In genomic region chr5:111453290-111453689, GRCh38 we compare ENCODE assay signal across 16 cellular contexts. TPM values are rescaled to one million over a fixed set of nuclear protein-coding genes. Genes with fewer than 3 reads are reported as not detected.
DNase-seq lines count a peak whose midpoint lies in the region; ATAC-seq, FAIRE-seq and TF ChIP-seq lines count a peak whose summit lies in the region.
"Had no signal": no experiment of that assay in that cellular context is flagged by ENCODE, and none has a peak within 500 bp of the region (broad histone marks: within the 10 kb centered on the region; RNA-seq: fewer than 3 reads in every experiment).

No MANE protein-coding gene starts in this region.

- FAIRE-seq in kidney (lab: Jason Lieb, UNC), result no peak
- FAIRE-seq: TTC549 had no signal

- H3K9me3 ChIP-seq in colonic mucosa, result no peaks in the 10 kb centered on the region
- no peaks in the 10 kb centered on the region for H3K9me3 ChIP-seq in kidney (ENCODE audit: control insufficient read depth in 1 of 2, low read length in 2 of 2)
- H3K9me3 ChIP-seq: uterus had no signal

- H3K36me3 Mint-ChIP-seq in stimulated activated naive CD8-positive, alpha-beta T cell treated with anti-CD3 and anti-CD28 coated beads, Interleukin-15, Interleukin-2, amounts not matched to agents 100 ng/mL and 50 ng/mL, for 24 hours (ENCODE audit: low read depth), result peaks cover 26% of the 10 kb centered on the region
- H3K36me3 Mint-ChIP-seq in T-cell (peaks cover 55% of the 10 kb centered on the region), type B pancreatic cell (no peaks in the 10 kb centered on the region)

- no peak for ATAC-seq in stimulated activated naive CD8-positive, alpha-beta T cell treated with anti-CD3 and anti-CD28 coated beads, Interleukin-15, amount 100 ng/mL, for 72 hours
- ATAC-seq in T-cell (replicated peaks in 1 of 4), result no peak

- no peaks in the 10 kb centered on the region for H3K9me3 Mint-ChIP-seq in stimulated activated naive CD8-positive, alpha-beta T cell treated with anti-CD3 and anti-CD28 coated beads, Interleukin-15, Interleukin-2, amounts not matched to agents 100 ng/mL and 50 ng/mL, for 24 hours
- H3K9me3 Mint-ChIP-seq in stimulated activated naive CD8-positive, alpha-beta T cell treated with anti-CD3 and anti-CD28 coated beads, Interleukin-15, amount 100 ng/mL, for 72 hours, result no peaks in the 10 kb centered on the region
- no peaks in the 10 kb centered on the region for H3K9me3 Mint-ChIP-seq in T-cell
- H3K9me3 Mint-ChIP-seq in type B pancreatic cell, result no peaks in the 10 kb centered on the region
- H3K9me3 Mint-ChIP-seq: endodermal cell had no signal

- H3K36me3 ChIP-seq in colonic mucosa (no peaks in the 10 kb centered on the region), kidney (ENCODE audit: control insufficient read depth in 1 of 2, insufficient read depth in 2 of 2, low read length in 2 of 2) (no peaks in the 10 kb centered on the region)
- H3K36me3 ChIP-seq: uterus had no signal

- H3K4me3 ChIP-seq in colonic mucosa (no peak overlapping the region), kidney (ENCODE audit: low read length in 2 of 2) (no peak overlapping the region)
- H3K4me3 ChIP-seq: uterus had no signal

- H3K4me3 Mint-ChIP-seq in stimulated activated naive CD8-positive, alpha-beta T cell treated with anti-CD3 and anti-CD28 coated beads, Interleukin-15, Interleukin-2, amounts not matched to agents 100 ng/mL and 50 ng/mL, for 24 hours, result no peak overlapping the region
- H3K4me3 Mint-ChIP-seq in stimulated activated naive CD8-positive, alpha-beta T cell treated with anti-CD3 and anti-CD28 coated beads, Interleukin-15, amount 100 ng/mL, for 72 hours, result no peak overlapping the region
- H3K4me3 Mint-ChIP-seq in T-cell (no peak overlapping the region), type B pancreatic cell (peak overlapping the region; percentile 2)
- H3K4me3 Mint-ChIP-seq: B cell, endodermal cell had no signal

- H3K4me1 ChIP-seq in colonic mucosa, result no peaks in the 10 kb centered on the region
- no peaks in the 10 kb centered on the region for H3K4me1 ChIP-seq in kidney (ENCODE audit: control insufficient read depth in 1 of 2, insufficient read depth in 1 of 2, low read depth in 1 of 2, low read length in 2 of 2)

- H3K27ac ChIP-seq in colonic mucosa (no peak overlapping the region), kidney (ENCODE audit: low read depth in 2 of 2, low read length in 2 of 2) (no peak overlapping the region)

- no peaks in the 10 kb centered on the region for H3K27me3 Mint-ChIP-seq in stimulated activated naive CD8-positive, alpha-beta T cell treated with anti-CD3 and anti-CD28 coated beads, Interleukin-15, Interleukin-2, amounts not matched to agents 100 ng/mL and 50 ng/mL, for 24 hours
- H3K27me3 Mint-ChIP-seq in stimulated activated naive CD8-positive, alpha-beta T cell treated with anti-CD3 and anti-CD28 coated beads, Interleukin-15, amount 100 ng/mL, for 72 hours, result no peaks in the 10 kb centered on the region
- no peaks in the 10 kb centered on the region for H3K27me3 Mint-ChIP-seq in T-cell
- no peaks in the 10 kb centered on the region for H3K27me3 Mint-ChIP-seq in type B pancreatic cell
- H3K27me3 Mint-ChIP-seq: B cell had no signal

- CTCF ChIA-PET in T-cell (lab: Charles Lee), result interaction anchor here in 1 of 2 donors (0.6 kb wide), 1 partner anchor 1417 kb away, joined by 3 read pairs; no protein-coding TSS in a partner anchor

- H3K9ac ChIP-seq in colonic mucosa (ENCODE audit: low read depth in 2 of 2, low read length in 2 of 2), result no peak overlapping the region
- H3K9ac ChIP-seq in kidney (ENCODE audit: low read length in 2 of 2), result no peak overlapping the region

- H3K27ac Mint-ChIP-seq in stimulated activated naive CD8-positive, alpha-beta T cell treated with anti-CD3 and anti-CD28 coated beads, Interleukin-15, Interleukin-2, amounts not matched to agents 100 ng/mL and 50 ng/mL, for 24 hours, result peak overlapping the region; percentile 14
- peak overlapping the region in 1 of 2 donors; percentile 82 for H3K27ac Mint-ChIP-seq in stimulated activated naive CD8-positive, alpha-beta T cell treated with anti-CD3 and anti-CD28 coated beads, Interleukin-15, amount 100 ng/mL, for 72 hours
- H3K27ac Mint-ChIP-seq in T-cell, result peak overlapping the region; percentile 3 to 29
- peak overlapping the region; percentile 65 for H3K27ac Mint-ChIP-seq in type B pancreatic cell
- H3K27ac Mint-ChIP-seq: B cell, endodermal cell had no signal

- TF ChIP-seq CTCF in type B pancreatic cell (conservative IDR thresholded peaks at IDR 0.05) (no peak), colonic mucosa (IDR thresholded peaks at IDR 0.05) (no peak), kidney (IDR thresholded peaks at IDR 0.05; ENCODE audit: borderline replicate concordance, extremely low read depth, insufficient read depth) (no peak)

- POLR2A ChIA-PET in T-cell (lab: Charles Lee), result interaction anchor here in 1 of 2 donors (0.6 kb wide), 1 partner anchor 1525 kb away, joined by 3 read pairs; no protein-coding TSS in a partner anchor

- no peaks in the 10 kb centered on the region for H3K27me3 ChIP-seq in colonic mucosa
- H3K27me3 ChIP-seq: uterus had no signal

- intact Hi-C loops in colonic mucosa (cut with DNase I), result no loop called here
- intact Hi-C loops in kidney (cut with DNase I), result no loop called here

- H3K4me1 Mint-ChIP-seq in stimulated activated naive CD8-positive, alpha-beta T cell treated with anti-CD3 and anti-CD28 coated beads, Interleukin-15, Interleukin-2, amounts not matched to agents 100 ng/mL and 50 ng/mL, for 24 hours (ENCODE audit: low read depth), result no peaks in the 10 kb centered on the region
- no peaks in the 10 kb centered on the region for H3K4me1 Mint-ChIP-seq in stimulated activated naive CD8-positive, alpha-beta T cell treated with anti-CD3 and anti-CD28 coated beads, Interleukin-15, amount 100 ng/mL, for 72 hours
- peaks cover 6 to 19% (median 17%) of the 10 kb centered on the region in 3 donors for H3K4me1 Mint-ChIP-seq in T-cell
- peaks cover 16% of the 10 kb centered on the region for H3K4me1 Mint-ChIP-seq in type B pancreatic cell (ENCODE audit: unreplicated experiment)
- H3K4me1 Mint-ChIP-seq: B cell had no signal

- no peak for DNase-seq in stimulated activated naive CD8-positive, alpha-beta T cell treated with anti-CD3 and anti-CD28 coated beads, Interleukin-15, amount 100 ng/mL, for 72 hours
- DNase-seq in T-cell (no peak), hepatic stellate cell (ENCODE audit: low spot score) (peak; percentile 36), type B pancreatic cell (ENCODE audit: extremely low spot score, unreplicated experiment) (no peak), amygdala (lab: John Stamatoyannopoulos, UW) (no peak), colonic mucosa (no peak), kidney (no peak)
- DNase-seq: activated gamma-delta T cell, endodermal cell, foreskin melanocyte, NCI-H1092, nucleus accumbens, uterus had no signal

RNA-seq across cellular contexts. Expression of gene STARD4, which starts 59.0 kb away (rescaled TPM):
- 10 to 100 TPM; 10.2 to 16.5 (median 12.0) TPM for total RNA-seq in T-cell
- 39.1 and 56.6 TPM in 2 replicates for total RNA-seq in type B pancreatic cell (ENCODE audit: low replicate concordance)
- total RNA-seq in colonic mucosa, result 10 to 100 TPM; 29.0 to 90.0 TPM
- total RNA-seq in kidney, result 12.6 TPM
- polyA plus RNA-seq in kidney (ENCODE audit: insufficient read depth, low read depth, low replicate concordance), result 10.4 TPM
